ENCODE assay signal across 10 cellular contexts in the genomic region with DNA sequence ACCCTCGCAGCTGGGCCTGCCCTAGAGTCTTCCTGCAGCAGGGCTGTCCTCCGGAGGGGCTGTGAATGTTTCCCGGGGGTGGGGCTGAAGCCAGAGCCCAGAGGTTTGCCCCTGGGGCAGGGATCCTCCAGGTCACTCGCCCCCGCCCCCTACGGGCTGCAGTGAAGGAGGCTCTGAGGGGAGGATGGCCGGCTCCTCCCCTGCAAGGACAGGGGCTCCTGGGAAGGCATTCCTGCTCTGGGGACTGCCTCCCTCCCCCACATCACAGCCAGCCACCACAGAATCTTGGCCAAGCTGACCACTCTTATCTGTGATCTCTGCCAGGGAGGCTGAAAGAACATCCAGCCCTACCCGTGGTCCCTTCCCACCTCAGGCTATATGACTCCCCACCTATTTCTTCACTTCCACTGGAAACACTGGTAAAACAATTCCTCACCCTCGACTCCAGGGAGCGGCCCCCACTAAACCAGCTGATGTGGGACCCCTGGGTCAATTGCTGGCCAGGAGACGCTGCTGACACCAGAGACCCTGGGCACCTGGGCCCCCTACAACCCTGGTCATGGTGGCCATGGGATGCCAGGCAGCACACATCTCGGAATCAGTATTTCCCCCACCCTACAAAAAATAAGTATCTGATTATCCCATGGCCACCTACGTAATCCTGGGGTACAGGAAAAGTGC.
DNase-seq lines count a peak whose midpoint lies in the region; ATAC-seq, FAIRE-seq and TF ChIP-seq lines count a peak whose summit lies in the region.
"Had no signal": no experiment of that assay in that cellular context is flagged by ENCODE, and none has a peak within 500 bp of the region (broad histone marks: within the 10 kb centered on the region; RNA-seq: fewer than 3 reads in every experiment).

No MANE protein-coding gene starts in this region.

- H3K56ac ChIP-seq in H1 (replicated peaks; ENCODE audit: insufficient read length, low read depth, low read length) = no peak overlapping the region

- 54% methylated on average over 10 of the region's 13 CpGs; no CpG with 5 or more reads in 1 of the 2 experiments for WGBS in H1 (ENCODE audit: extremely low coverage in 1 of 2, insufficient coverage in 1 of 2, insufficient read length in 1 of 2, insufficient replicate concordance in 2 of 2, low coverage in 1 of 2, low lambda C conversion rate in 2 of 2, missing lambda C conversion rate in 1 of 2), 2 experiments
- WGBS in mesenchymal stem cell = 41% methylated on average over 10 of the region's 13 CpGs

- no peak overlapping the region for H2BK12ac ChIP-seq in H1 (ENCODE audit: low read depth, low read length)
- no peak overlapping the region for H2BK12ac ChIP-seq in mesenchymal stem cell (ENCODE audit: low read length in 2 of 2)

- H3K9me3 ChIP-seq in BLaER1 (peaks cover 19% of the 10 kb centered on the region), H1 (ENCODE audit: insufficient read depth in 2 of 2, low read depth in 1 of 2, low read length in 1 of 2) (peaks cover 0 to 12% of the 10 kb centered on the region in 2 experiments; a peak in 2 of 4 replicates), mesenchymal stem cell (ENCODE audit: control insufficient read depth, low read length) (no peaks in the 10 kb centered on the region)

- H3K27me3 ChIP-seq in BLaER1 (peaks cover 31% of the 10 kb centered on the region), H1 (replicated peaks in 1 of 4; ENCODE audit: control insufficient read depth in 3 of 4, extremely low read depth in 1 of 4, insufficient read depth in 3 of 4, low read length in 3 of 4) (no peaks in the 10 kb centered on the region), mesenchymal stem cell (ENCODE audit: control insufficient read depth in 1 of 2, insufficient read depth in 1 of 2, low read length in 2 of 2) (peaks cover 55 to 64% of the 10 kb centered on the region in 2 experiments)

- H3K14ac ChIP-seq in H1 (ENCODE audit: insufficient read length) (no peak overlapping the region), mesenchymal stem cell (ENCODE audit: low read length in 2 of 2) (no peak overlapping the region)

- H3K18ac ChIP-seq in H1 (ENCODE audit: extremely low read depth, low read length) (peak overlapping the region; percentile 32; the same call in 1 of the 2 replicates), mesenchymal stem cell (ENCODE audit: low read depth in 1 of 2, low read length in 2 of 2) (peak overlapping the region; percentile 19 to 43)

- H2BK5ac ChIP-seq in H1 (ENCODE audit: low read depth, low read length) (0 out of 2 replicates have a peak overlapping the region, but pooled peaks have one; percentile 12), mesenchymal stem cell (ENCODE audit: low read depth, low read length, poor library complexity, severe bottlenecking) (no peak overlapping the region)

- no peak overlapping the region for H3K23ac ChIP-seq in H1 (ENCODE audit: insufficient read length)
- no peak overlapping the region for H3K23ac ChIP-seq in mesenchymal stem cell (ENCODE audit: low read length in 2 of 2)

- H3K4me1 ChIP-seq in BLaER1 = peaks cover 20% of the 10 kb centered on the region
- peaks cover 0 to 12% (median 8%) of the 10 kb centered on the region in 4 experiments; a peak in 6 of 7 replicates for H3K4me1 ChIP-seq in H1 (replicated peaks in 1 of 4; ENCODE audit: control insufficient read depth in 3 of 4, insufficient read depth in 4 of 4, low read length in 3 of 4)
- H3K4me1 ChIP-seq in mesenchymal stem cell (ENCODE audit: control insufficient read depth, insufficient read depth, low read depth, low read length) = peaks cover 12% of the 10 kb centered on the region

- H2AK5ac ChIP-seq in H1 (ENCODE audit: low read depth, low read length) (no peak overlapping the region), mesenchymal stem cell (ENCODE audit: low read length, severe bottlenecking) (no peak overlapping the region)

- H3K4me2 ChIP-seq in BLaER1 (0 out of 2 replicates have a peak overlapping the region, but pooled peaks have one; percentile 14), H1 (ENCODE audit: insufficient read depth in 1 of 2, low read depth in 2 of 2, low read length in 2 of 2) (peak overlapping the region; percentile 84 to 90), mesenchymal stem cell (ENCODE audit: low read length, poor library complexity, severe bottlenecking) (peak overlapping the region; percentile 84)

- H4K8ac ChIP-seq in H1 (ENCODE audit: extremely low read depth, insufficient read depth, low read length) (no peak overlapping the region), mesenchymal stem cell (ENCODE audit: low read length) (peak overlapping the region; percentile 81)

- peak in 2 of 3 experiments; percentile 22 to 25; a peak in 2 of 4 replicates for TF ChIP-seq CTCF in H1 (IDR thresholded peaks at IDR 0.05; ENCODE audit: control extremely low read depth in 1 of 3, insufficient read depth in 1 of 3, low read depth in 1 of 3, low read length in 3 of 3)

- H3K23me2 ChIP-seq in H1 (ENCODE audit: low read depth, low read length) = peaks cover 8% of the 10 kb centered on the region; the same call in 1 of the 2 replicates

- TF ChIP-seq EP300 in H1 (IDR thresholded peaks at IDR 0.05; ENCODE audit: borderline replicate concordance in 1 of 2, low read depth in 2 of 2, low read length in 2 of 2) = no peak

- CTCF ChIA-PET in H1 (lab: Charles Lee; ENCODE audit: partially characterized antibody) = interaction anchor here (0.6 to 1.9 kb wide), 12 partner anchors 8 to 555 kb away, joined by 3 to 8 read pairs (median 4); a partner anchor contains a TSS

- H4K91ac ChIP-seq in H1 (replicated peaks; ENCODE audit: insufficient read length, low read length) (no peak overlapping the region), mesenchymal stem cell (ENCODE audit: low read length) (no peak overlapping the region)

- FAIRE-seq in H1 (lab: Jason Lieb, UNC) = no peak

- H2BK120ac ChIP-seq in H1 (replicated peaks; ENCODE audit: low read depth, low read length) (no peak overlapping the region), mesenchymal stem cell (ENCODE audit: low read depth, low read length) (no peak overlapping the region)

- H3K79me1 ChIP-seq in H1 (ENCODE audit: low read depth, low read length) = no peaks in the 10 kb centered on the region
- H3K79me1 ChIP-seq in mesenchymal stem cell (replicated peaks; ENCODE audit: low read length, poor library complexity, severe bottlenecking) = no peaks in the 10 kb centered on the region

- H3K27ac ChIP-seq in BLaER1 = no peak overlapping the region
- H3K27ac ChIP-seq in H1 (ENCODE audit: low read depth, low read length) = no peak overlapping the region
- H3K27ac ChIP-seq in mesenchymal stem cell (ENCODE audit: low read length, poor library complexity, severe bottlenecking) = no peak overlapping the region
- H3K27ac ChIP-seq: KMS-11 had no signal

- no peaks in the 10 kb centered on the region for H3K79me2 ChIP-seq in H1 (ENCODE audit: control insufficient read depth in 1 of 2, insufficient read depth in 2 of 2, low read length in 2 of 2)

- no peak; a peak in 1 of 4 replicates for TF ChIP-seq RAD21 in H1 (IDR thresholded peaks at IDR 0.05 in 1 of 2, conservative IDR thresholded peaks at IDR 0.05 in 1 of 2; ENCODE audit: low read depth in 2 of 2, low read length in 2 of 2)

- H3K36me3 ChIP-seq in BLaER1 (no peaks in the 10 kb centered on the region), H1 (ENCODE audit: control insufficient read depth in 2 of 4, insufficient read depth in 4 of 4, low read length in 3 of 4) (no peaks in the 10 kb centered on the region), mesenchymal stem cell (ENCODE audit: control insufficient read depth in 1 of 2, insufficient read depth in 2 of 2, low read depth in 1 of 2, low read length in 2 of 2) (no peaks in the 10 kb centered on the region)

- H4K5ac ChIP-seq in H1 (ENCODE audit: insufficient read length, low read depth, low read length) = peak overlapping the region; percentile 15

- peak overlapping the region; percentile 48; the same call in 1 of the 2 replicates for H2BK20ac ChIP-seq in H1 (ENCODE audit: low read length)

- H2AFZ ChIP-seq in H1 (ENCODE audit: low read length) = peak overlapping the region; percentile 29; the same call in 1 of the 2 replicates
- H2AFZ ChIP-seq in mesenchymal stem cell (ENCODE audit: low read depth, low read length) = peak overlapping the region; percentile 1

- H4K20me1 ChIP-seq in BLaER1 (no peaks in the 10 kb centered on the region), H1 (replicated peaks in 1 of 2; ENCODE audit: control insufficient read depth in 1 of 2, insufficient read depth in 2 of 2, low read length in 2 of 2) (peaks cover 1 to 3% of the 10 kb centered on the region in 2 experiments)

- H2BK15ac ChIP-seq in H1 (ENCODE audit: low read length) (peak overlapping the region; percentile 92; the same call in 1 of the 2 replicates), mesenchymal stem cell (ENCODE audit: low read depth, poor library complexity, severe bottlenecking) (no peak overlapping the region)

- no peak for TF ChIP-seq POLR2A in H1 (IDR thresholded peaks at IDR 0.05; ENCODE audit: control extremely low read depth in 1 of 2, low read depth in 2 of 2, low read length in 2 of 2)

- peak; percentile 9 to 16 for DNase-seq in Kasumi-1 (lab: John Stamatoyannopoulos, UW)
- peak in 1 of 2 experiments; percentile 86 for DNase-seq in H1 (ENCODE audit: low read depth in 1 of 2, low spot score in 2 of 2)
- DNase-seq in mesenchymal stem cell = no peak
- no peak for DNase-seq in hypothalamus (lab: John Stamatoyannopoulos, UW)
- no peak for DNase-seq in activated naive CD4-positive, alpha-beta T cell (lab: John Stamatoyannopoulos, UW)
- DNase-seq: GOT3 had no signal

- ATAC-seq in GM21390 (IDR thresholded peaks at IDR 0.05; ENCODE audit: unreplicated experiment) (no peak), GM19395 (IDR thresholded peaks at IDR 0.05; ENCODE audit: unreplicated experiment) (no peak)

- H3K9ac ChIP-seq in BLaER1 (no peak overlapping the region), H1 (replicated peaks in 1 of 4; ENCODE audit: extremely low read depth in 1 of 4, low read depth in 3 of 4, low read length in 3 of 4) (no peak overlapping the region), mesenchymal stem cell (ENCODE audit: low read length) (no peak overlapping the region)
- H3K9ac ChIP-seq: KMS-11 had no signal

- no peak overlapping the region for H3K4me3 ChIP-seq in BLaER1
- peak overlapping the region; percentile 25 to 57 (median 36) for H3K4me3 ChIP-seq in H1 (ENCODE audit: extremely low read depth in 1 of 4, insufficient read depth in 2 of 4, low read depth in 3 of 4, low read length in 4 of 4)
- H3K4me3 ChIP-seq in mesenchymal stem cell (ENCODE audit: insufficient read depth in 1 of 2, low read depth in 1 of 2, low read length in 2 of 2) = no peak overlapping the region

- POLR2A ChIA-PET in H1 (lab: Charles Lee; ENCODE audit: partially characterized antibody) = interaction anchor here (0.6 to 2.9 kb wide), 5 partner anchors 9 to 78 kb away, joined by 3 to 26 read pairs (median 3); a partner anchor contains a TSS

- H3K4ac ChIP-seq in H1 (replicated peaks; ENCODE audit: insufficient read length, low read depth, low read length) (peak overlapping the region; percentile 14), mesenchymal stem cell (ENCODE audit: low read depth in 1 of 2, low read length in 2 of 2) (no peak overlapping the region)

TF ChIP-seq in H1, 55 proteins besides CTCF, POLR2A, EP300 and RAD21 (continues in another document):
- TF ChIP-seq RBBP5 (IDR thresholded peaks at IDR 0.05; ENCODE audit: borderline replicate concordance, low read depth, low read length) = no peak
- peak; percentile 67; the same call in 1 of the 2 replicates for TF ChIP-seq TEAD4 (IDR thresholded peaks at IDR 0.05; ENCODE audit: low read depth, low read length)

Comparison
In these comparisons a context has a peak if more than half of its experiments do, and no peak if none do; other contexts are left out.
1. H3K4me2 ChIP-seq: peak in every context shown above with its lines; median percentile 87 in H1; 84 in mesenchymal stem cell; 14 in BLaER1.
2. H3K4me3 ChIP-seq: peak in H1 (4 of 4); none in BLaER1 (single experiment) and mesenchymal stem cell (0 of 2).
3. DNase-seq: peak in Kasumi-1 (2 of 2); none in mesenchymal stem cell (single experiment), hypothalamus (0 of 51) and activated naive CD4-positive, alpha-beta T cell (0 of 4).